2 cellular contexts compared by ENCODE assay signal in genomic region chr2:60954139-60954538, GRCh38.
TF ChIP-seq lines count a peak whose summit lies in the region.

No MANE protein-coding gene starts in this region.

TF ChIP-seq in GM12878, 131 proteins besides CTCF, POLR2A, EP300 and RAD21 (continues in another document):
- TF ChIP-seq POLR2AphosphoS5 (IDR thresholded peaks at IDR 0.05; ENCODE audit: low read length) = no peak
- no peak for TF ChIP-seq SP1 (IDR thresholded peaks at IDR 0.05; ENCODE audit: low read depth, low read length)
- TF ChIP-seq ZBTB4 (CRISPR knock-in tag; IDR thresholded peaks at IDR 0.05) = no peak
- no peak for TF ChIP-seq CHD1 (IDR thresholded peaks at IDR 0.05; ENCODE audit: low read depth, low read length)
- no peak for TF ChIP-seq CUX1 (IDR thresholded peaks at IDR 0.05; ENCODE audit: insufficient replicate concordance, low read depth, low read length)
- TF ChIP-seq LARP7 (IDR thresholded peaks at IDR 0.05) = no peak
- no peak for TF ChIP-seq YBX1 (IDR thresholded peaks at IDR 0.05)
- TF ChIP-seq ZBTB11 (CRISPR knock-in tag; IDR thresholded peaks at IDR 0.05) = no peak
- no peak for TF ChIP-seq NR2F1 (conservative IDR thresholded peaks at IDR 0.05)
- no peak for TF ChIP-seq FOXK2 (IDR thresholded peaks at IDR 0.05)
- TF ChIP-seq KAT2A (conservative IDR thresholded peaks at IDR 0.05; ENCODE audit: control insufficient read depth, low read depth, low read length) = no peak

TF ChIP-seq in GM23338, 12 proteins besides CTCF, POLR2A, EP300 and RAD21:
- no peak for TF ChIP-seq EZH2 (IDR thresholded peaks at IDR 0.05; ENCODE audit: low read depth, unreplicated experiment)
- TF ChIP-seq STAT1 (IDR thresholded peaks at IDR 0.05; ENCODE audit: unreplicated experiment) = no peak
- TF ChIP-seq NANOG (IDR thresholded peaks at IDR 0.05; ENCODE audit: borderline replicate concordance) = no peak
- TF ChIP-seq JUNB (IDR thresholded peaks at IDR 0.05; ENCODE audit: unreplicated experiment) = no peak
- no peak for TF ChIP-seq ZNF114 (CRISPR knock-in tag; IDR thresholded peaks at IDR 0.05)
- no peak for TF ChIP-seq EZH2phosphoT487 (IDR thresholded peaks at IDR 0.05; ENCODE audit: unreplicated experiment)
- no peak for TF ChIP-seq POLR2AphosphoS5 (IDR thresholded peaks at IDR 0.05; ENCODE audit: low read depth)
- no peak for TF ChIP-seq ETS1 (IDR thresholded peaks at IDR 0.05)
- TF ChIP-seq ZNF331 (CRISPR knock-in tag; IDR thresholded peaks at IDR 0.05; ENCODE audit: low read depth) = no peak
- TF ChIP-seq CREB1 (CRISPR knock-in tag; IDR thresholded peaks at IDR 0.05; ENCODE audit: low read depth) = no peak
- TF ChIP-seq, protein P1, sequence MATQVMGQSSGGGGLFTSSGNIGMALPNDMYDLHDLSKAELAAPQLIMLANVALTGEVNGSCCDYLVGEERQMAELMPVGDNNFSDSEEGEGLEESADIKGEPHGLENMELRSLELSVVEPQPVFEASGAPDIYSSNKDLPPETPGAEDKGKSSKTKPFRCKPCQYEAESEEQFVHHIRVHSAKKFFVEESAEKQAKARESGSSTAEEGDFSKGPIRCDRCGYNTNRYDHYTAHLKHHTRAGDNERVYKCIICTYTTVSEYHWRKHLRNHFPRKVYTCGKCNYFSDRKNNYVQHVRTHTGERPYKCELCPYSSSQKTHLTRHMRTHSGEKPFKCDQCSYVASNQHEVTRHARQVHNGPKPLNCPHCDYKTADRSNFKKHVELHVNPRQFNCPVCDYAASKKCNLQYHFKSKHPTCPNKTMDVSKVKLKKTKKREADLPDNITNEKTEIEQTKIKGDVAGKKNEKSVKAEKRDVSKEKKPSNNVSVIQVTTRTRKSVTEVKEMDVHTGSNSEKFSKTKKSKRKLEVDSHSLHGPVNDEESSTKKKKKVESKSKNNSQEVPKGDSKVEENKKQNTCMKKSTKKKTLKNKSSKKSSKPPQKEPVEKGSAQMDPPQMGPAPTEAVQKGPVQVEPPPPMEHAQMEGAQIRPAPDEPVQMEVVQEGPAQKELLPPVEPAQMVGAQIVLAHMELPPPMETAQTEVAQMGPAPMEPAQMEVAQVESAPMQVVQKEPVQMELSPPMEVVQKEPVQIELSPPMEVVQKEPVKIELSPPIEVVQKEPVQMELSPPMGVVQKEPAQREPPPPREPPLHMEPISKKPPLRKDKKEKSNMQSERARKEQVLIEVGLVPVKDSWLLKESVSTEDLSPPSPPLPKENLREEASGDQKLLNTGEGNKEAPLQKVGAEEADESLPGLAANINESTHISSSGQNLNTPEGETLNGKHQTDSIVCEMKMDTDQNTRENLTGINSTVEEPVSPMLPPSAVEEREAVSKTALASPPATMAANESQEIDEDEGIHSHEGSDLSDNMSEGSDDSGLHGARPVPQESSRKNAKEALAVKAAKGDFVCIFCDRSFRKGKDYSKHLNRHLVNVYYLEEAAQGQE (IDR thresholded peaks at IDR 0.05; ENCODE audit: unreplicated experiment) = no peak
- TF ChIP-seq, protein P2, sequence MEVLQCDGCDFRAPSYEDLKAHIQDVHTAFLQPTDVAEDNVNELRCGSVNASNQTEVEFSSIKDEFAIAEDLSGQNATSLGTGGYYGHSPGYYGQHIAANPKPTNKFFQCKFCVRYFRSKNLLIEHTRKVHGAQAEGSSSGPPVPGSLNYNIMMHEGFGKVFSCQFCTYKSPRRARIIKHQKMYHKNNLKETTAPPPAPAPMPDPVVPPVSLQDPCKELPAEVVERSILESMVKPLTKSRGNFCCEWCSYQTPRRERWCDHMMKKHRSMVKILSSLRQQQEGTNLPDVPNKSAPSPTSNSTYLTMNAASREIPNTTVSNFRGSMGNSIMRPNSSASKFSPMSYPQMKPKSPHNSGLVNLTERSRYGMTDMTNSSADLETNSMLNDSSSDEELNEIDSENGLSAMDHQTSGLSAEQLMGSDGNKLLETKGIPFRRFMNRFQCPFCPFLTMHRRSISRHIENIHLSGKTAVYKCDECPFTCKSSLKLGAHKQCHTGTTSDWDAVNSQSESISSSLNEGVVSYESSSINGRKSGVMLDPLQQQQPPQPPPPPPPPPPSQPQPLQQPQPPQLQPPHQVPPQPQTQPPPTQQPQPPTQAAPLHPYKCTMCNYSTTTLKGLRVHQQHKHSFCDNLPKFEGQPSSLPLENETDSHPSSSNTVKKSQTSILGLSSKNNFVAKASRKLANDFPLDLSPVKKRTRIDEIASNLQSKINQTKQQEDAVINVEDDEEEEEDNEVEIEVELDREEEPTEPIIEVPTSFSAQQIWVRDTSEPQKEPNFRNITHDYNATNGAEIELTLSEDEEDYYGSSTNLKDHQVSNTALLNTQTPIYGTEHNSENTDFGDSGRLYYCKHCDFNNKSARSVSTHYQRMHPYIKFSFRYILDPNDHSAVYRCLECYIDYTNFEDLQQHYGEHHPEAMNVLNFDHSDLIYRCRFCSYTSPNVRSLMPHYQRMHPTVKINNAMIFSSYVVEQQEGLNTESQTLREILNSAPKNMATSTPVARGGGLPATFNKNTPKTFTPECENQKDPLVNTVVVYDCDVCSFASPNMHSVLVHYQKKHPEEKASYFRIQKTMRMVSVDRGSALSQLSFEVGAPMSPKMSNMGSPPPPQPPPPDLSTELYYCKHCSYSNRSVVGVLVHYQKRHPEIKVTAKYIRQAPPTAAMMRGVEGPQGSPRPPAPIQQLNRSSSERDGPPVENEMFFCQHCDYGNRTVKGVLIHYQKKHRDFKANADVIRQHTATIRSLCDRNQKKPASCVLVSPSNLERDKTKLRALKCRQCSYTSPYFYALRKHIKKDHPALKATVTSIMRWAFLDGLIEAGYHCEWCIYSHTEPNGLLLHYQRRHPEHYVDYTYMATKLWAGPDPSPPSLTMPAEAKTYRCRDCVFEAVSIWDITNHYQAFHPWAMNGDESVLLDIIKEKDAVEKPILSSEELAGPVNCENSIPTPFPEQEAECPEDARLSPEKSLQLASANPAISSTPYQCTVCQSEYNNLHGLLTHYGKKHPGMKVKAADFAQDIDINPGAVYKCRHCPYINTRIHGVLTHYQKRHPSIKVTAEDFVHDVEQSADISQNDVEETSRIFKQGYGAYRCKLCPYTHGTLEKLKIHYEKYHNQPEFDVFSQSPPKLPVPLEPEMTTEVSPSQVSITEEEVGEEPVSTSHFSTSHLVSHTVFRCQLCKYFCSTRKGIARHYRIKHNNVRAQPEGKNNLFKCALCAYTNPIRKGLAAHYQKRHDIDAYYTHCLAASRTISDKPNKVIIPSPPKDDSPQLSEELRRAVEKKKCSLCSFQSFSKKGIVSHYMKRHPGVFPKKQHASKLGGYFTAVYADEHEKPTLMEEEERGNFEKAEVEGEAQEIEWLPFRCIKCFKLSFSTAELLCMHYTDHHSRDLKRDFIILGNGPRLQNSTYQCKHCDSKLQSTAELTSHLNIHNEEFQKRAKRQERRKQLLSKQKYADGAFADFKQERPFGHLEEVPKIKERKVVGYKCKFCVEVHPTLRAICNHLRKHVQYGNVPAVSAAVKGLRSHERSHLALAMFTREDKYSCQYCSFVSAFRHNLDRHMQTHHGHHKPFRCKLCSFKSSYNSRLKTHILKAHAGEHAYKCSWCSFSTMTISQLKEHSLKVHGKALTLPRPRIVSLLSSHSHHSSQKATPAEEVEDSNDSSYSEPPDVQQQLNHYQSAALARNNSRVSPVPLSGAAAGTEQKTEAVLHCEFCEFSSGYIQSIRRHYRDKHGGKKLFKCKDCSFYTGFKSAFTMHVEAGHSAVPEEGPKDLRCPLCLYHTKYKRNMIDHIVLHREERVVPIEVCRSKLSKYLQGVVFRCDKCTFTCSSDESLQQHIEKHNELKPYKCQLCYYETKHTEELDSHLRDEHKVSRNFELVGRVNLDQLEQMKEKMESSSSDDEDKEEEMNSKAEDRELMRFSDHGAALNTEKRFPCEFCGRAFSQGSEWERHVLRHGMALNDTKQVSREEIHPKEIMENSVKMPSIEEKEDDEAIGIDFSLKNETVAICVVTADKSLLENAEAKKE (CRISPR knock-in tag; IDR thresholded peaks at IDR 0.05) = no peak
TF ChIP-seq in GM23338: peak in this region for 0.
